Comparison of ENCODE assay signal across 2 cellular contexts in genomic region chr21:46318464-46318845, GRCh38.
A peak's percentile ranks its signal among the peaks of the same experiment; 100 is the strongest.
TF ChIP-seq lines count a peak whose summit lies in the region.

No MANE protein-coding gene starts in this region.

TF ChIP-seq in IMR-90, 13 proteins besides CTCF, POLR2A, EP300 and RAD21:
- TF ChIP-seq MAZ (IDR thresholded peaks at IDR 0.05; ENCODE audit: borderline replicate concordance, low read depth, low read length): no peak
- no peak for TF ChIP-seq MAFK (IDR thresholded peaks at IDR 0.05; ENCODE audit: low read depth, low read length)
- TF ChIP-seq RFX5 (IDR thresholded peaks at IDR 0.05; ENCODE audit: low read depth, low read length): no peak
- no peak for TF ChIP-seq SMC3 (IDR thresholded peaks at IDR 0.05; ENCODE audit: low read depth, low read length)
- no peak for TF ChIP-seq CEBPB (IDR thresholded peaks at IDR 0.05; ENCODE audit: low read depth, low read length)
- TF ChIP-seq MXI1 (IDR thresholded peaks at IDR 0.05; ENCODE audit: borderline replicate concordance, low read depth, low read length): no peak
- TF ChIP-seq RCOR1 (IDR thresholded peaks at IDR 0.05; ENCODE audit: insufficient replicate concordance, low read length): no peak
- TF ChIP-seq CHD1 (IDR thresholded peaks at IDR 0.05; ENCODE audit: low read depth, low read length): no peak
- TF ChIP-seq, protein P1, sequence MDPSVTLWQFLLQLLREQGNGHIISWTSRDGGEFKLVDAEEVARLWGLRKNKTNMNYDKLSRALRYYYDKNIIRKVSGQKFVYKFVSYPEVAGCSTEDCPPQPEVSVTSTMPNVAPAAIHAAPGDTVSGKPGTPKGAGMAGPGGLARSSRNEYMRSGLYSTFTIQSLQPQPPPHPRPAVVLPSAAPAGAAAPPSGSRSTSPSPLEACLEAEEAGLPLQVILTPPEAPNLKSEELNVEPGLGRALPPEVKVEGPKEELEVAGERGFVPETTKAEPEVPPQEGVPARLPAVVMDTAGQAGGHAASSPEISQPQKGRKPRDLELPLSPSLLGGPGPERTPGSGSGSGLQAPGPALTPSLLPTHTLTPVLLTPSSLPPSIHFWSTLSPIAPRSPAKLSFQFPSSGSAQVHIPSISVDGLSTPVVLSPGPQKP (IDR thresholded peaks at IDR 0.05; ENCODE audit: borderline replicate concordance, low read depth, low read length): no peak
- TF ChIP-seq NFE2L2 (IDR thresholded peaks at IDR 0.05; ENCODE audit: low read depth, low read length): no peak
- TF ChIP-seq, protein P2, sequence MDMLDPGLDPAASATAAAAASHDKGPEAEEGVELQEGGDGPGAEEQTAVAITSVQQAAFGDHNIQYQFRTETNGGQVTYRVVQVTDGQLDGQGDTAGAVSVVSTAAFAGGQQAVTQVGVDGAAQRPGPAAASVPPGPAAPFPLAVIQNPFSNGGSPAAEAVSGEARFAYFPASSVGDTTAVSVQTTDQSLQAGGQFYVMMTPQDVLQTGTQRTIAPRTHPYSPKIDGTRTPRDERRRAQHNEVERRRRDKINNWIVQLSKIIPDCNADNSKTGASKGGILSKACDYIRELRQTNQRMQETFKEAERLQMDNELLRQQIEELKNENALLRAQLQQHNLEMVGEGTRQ (IDR thresholded peaks at IDR 0.05; ENCODE audit: low read depth, low read length): no peak
TF ChIP-seq in IMR-90: peak in this region for 0.

TF ChIP-seq in WTC11, 78 proteins besides CTCF, POLR2A, EP300 and RAD21:
- 0 out of 2 replicates have a peak, but pooled peaks have one; percentile 16 for TF ChIP-seq SMAD3 (CRISPR knock-in tag; IDR thresholded peaks at IDR 0.05; ENCODE audit: borderline replicate concordance)
- TF ChIP-seq KAT7 (CRISPR knock-in tag; IDR thresholded peaks at IDR 0.05; ENCODE audit: borderline replicate concordance): no peak
